1 cellular context compared by ENCODE assay signal in genomic region chr7:150388709-150389531, GRCh38.
TF ChIP-seq lines count a peak whose summit lies in the region.

No MANE protein-coding gene starts in this region.

TF ChIP-seq in GM12878, 131 proteins besides CTCF, POLR2A, EP300 and RAD21:
- no peak for TF ChIP-seq CUX1 (IDR thresholded peaks at IDR 0.05; ENCODE audit: insufficient replicate concordance, low read depth, low read length)
- TF ChIP-seq RB1 (IDR thresholded peaks at IDR 0.05; ENCODE audit: borderline replicate concordance) = no peak
- no peak for TF ChIP-seq NFXL1 (IDR thresholded peaks at IDR 0.05; ENCODE audit: borderline replicate concordance)
- no peak for TF ChIP-seq ZBTB4 (CRISPR knock-in tag; IDR thresholded peaks at IDR 0.05)
- no peak for TF ChIP-seq ZNF24 (IDR thresholded peaks at IDR 0.05)
- TF ChIP-seq, protein P1, sequence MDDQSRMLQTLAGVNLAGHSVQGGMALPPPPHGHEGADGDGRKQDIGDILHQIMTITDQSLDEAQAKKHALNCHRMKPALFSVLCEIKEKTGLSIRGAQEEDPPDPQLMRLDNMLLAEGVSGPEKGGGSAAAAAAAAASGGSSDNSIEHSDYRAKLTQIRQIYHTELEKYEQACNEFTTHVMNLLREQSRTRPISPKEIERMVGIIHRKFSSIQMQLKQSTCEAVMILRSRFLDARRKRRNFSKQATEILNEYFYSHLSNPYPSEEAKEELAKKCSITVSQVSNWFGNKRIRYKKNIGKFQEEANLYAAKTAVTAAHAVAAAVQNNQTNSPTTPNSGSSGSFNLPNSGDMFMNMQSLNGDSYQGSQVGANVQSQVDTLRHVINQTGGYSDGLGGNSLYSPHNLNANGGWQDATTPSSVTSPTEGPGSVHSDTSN (IDR thresholded peaks at IDR 0.05; ENCODE audit: insufficient replicate concordance, low read depth, low read length) = no peak
- TF ChIP-seq, protein P2, sequence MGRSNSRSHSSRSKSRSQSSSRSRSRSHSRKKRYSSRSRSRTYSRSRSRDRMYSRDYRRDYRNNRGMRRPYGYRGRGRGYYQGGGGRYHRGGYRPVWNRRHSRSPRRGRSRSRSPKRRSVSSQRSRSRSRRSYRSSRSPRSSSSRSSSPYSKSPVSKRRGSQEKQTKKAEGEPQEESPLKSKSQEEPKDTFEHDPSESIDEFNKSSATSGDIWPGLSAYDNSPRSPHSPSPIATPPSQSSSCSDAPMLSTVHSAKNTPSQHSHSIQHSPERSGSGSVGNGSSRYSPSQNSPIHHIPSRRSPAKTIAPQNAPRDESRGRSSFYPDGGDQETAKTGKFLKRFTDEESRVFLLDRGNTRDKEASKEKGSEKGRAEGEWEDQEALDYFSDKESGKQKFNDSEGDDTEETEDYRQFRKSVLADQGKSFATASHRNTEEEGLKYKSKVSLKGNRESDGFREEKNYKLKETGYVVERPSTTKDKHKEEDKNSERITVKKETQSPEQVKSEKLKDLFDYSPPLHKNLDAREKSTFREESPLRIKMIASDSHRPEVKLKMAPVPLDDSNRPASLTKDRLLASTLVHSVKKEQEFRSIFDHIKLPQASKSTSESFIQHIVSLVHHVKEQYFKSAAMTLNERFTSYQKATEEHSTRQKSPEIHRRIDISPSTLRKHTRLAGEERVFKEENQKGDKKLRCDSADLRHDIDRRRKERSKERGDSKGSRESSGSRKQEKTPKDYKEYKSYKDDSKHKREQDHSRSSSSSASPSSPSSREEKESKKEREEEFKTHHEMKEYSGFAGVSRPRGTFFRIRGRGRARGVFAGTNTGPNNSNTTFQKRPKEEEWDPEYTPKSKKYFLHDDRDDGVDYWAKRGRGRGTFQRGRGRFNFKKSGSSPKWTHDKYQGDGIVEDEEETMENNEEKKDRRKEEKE (IDR thresholded peaks at IDR 0.05) = no peak
- TF ChIP-seq MTA3 (IDR thresholded peaks at IDR 0.05; ENCODE audit: borderline replicate concordance, low read length) = no peak
- TF ChIP-seq FOXK2 (IDR thresholded peaks at IDR 0.05) = no peak
- TF ChIP-seq, protein P3, sequence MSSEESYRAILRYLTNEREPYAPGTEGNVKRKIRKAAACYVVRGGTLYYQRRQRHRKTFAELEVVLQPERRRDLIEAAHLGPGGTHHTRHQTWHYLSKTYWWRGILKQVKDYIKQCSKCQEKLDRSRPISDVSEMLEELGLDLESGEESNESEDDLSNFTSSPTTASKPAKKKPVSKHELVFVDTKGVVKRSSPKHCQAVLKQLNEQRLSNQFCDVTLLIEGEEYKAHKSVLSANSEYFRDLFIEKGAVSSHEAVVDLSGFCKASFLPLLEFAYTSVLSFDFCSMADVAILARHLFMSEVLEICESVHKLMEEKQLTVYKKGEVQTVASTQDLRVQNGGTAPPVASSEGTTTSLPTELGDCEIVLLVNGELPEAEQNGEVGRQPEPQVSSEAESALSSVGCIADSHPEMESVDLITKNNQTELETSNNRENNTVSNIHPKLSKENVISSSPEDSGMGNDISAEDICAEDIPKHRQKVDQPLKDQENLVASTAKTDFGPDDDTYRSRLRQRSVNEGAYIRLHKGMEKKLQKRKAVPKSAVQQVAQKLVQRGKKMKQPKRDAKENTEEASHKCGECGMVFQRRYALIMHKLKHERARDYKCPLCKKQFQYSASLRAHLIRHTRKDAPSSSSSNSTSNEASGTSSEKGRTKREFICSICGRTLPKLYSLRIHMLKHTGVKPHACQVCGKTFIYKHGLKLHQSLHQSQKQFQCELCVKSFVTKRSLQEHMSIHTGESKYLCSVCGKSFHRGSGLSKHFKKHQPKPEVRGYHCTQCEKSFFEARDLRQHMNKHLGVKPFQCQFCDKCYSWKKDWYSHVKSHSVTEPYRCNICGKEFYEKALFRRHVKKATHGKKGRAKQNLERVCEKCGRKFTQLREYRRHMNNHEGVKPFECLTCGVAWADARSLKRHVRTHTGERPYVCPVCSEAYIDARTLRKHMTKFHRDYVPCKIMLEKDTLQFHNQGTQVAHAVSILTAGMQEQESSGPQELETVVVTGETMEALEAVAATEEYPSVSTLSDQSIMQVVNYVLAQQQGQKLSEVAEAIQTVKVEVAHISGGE (CRISPR knock-in tag; IDR thresholded peaks at IDR 0.05) = no peak
- TF ChIP-seq BCL11A (IDR thresholded peaks at IDR 0.05; ENCODE audit: low read depth, low read length) = no peak
- TF ChIP-seq TCF7 (IDR thresholded peaks at IDR 0.05; ENCODE audit: borderline replicate concordance) = no peak
- TF ChIP-seq E2F4 (IDR thresholded peaks at IDR 0.05; ENCODE audit: low read depth, low read length) = no peak
- TF ChIP-seq, protein P4, sequence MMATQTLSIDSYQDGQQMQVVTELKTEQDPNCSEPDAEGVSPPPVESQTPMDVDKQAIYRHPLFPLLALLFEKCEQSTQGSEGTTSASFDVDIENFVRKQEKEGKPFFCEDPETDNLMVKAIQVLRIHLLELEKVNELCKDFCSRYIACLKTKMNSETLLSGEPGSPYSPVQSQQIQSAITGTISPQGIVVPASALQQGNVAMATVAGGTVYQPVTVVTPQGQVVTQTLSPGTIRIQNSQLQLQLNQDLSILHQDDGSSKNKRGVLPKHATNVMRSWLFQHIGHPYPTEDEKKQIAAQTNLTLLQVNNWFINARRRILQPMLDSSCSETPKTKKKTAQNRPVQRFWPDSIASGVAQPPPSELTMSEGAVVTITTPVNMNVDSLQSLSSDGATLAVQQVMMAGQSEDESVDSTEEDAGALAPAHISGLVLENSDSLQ (IDR thresholded peaks at IDR 0.05) = no peak
- no peak for TF ChIP-seq PML (IDR thresholded peaks at IDR 0.05; ENCODE audit: low read length)
